1 cellular context compared by ENCODE assay signal in the genomic region with DNA sequence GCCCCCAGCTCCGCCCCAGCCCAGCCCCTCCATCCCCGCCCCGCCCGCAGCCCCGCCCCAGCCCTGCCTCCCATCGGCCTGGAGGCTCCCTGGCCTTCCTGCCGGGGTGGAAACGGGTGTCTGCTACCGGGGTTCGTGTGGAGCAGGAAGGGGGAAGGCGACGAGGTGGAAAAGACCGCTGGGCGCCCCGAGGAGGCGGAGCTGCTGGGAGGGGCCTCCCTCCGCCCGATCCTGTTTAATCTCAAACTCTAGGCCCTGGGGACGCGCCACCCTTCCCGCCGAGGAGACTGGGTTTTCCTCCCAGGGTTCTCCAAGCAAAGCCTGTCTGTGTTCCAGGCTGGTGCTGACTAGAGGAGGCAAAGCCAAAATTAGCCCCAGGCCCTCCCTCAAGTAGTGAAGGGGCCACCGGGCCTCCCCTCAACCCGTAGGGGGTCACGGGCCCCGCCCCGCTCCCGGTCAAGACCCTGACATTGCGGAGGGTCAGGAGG.
TF ChIP-seq lines count a peak whose summit lies in the region.

No MANE protein-coding gene starts in this region.

TF ChIP-seq in K562, 482 proteins besides CTCF, POLR2A, EP300 and RAD21 (continued from another document and continues in another):
- TF ChIP-seq, protein P1, sequence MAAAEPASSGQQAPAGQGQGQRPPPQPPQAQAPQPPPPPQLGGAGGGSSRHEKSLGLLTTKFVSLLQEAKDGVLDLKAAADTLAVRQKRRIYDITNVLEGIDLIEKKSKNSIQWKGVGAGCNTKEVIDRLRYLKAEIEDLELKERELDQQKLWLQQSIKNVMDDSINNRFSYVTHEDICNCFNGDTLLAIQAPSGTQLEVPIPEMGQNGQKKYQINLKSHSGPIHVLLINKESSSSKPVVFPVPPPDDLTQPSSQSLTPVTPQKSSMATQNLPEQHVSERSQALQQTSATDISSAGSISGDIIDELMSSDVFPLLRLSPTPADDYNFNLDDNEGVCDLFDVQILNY (CRISPR knock-in tag; IDR thresholded peaks at IDR 0.05), result no peak
- TF ChIP-seq NR2C2 (CRISPR knock-in tag; IDR thresholded peaks at IDR 0.05), result no peak
- TF ChIP-seq NR2C2 (tag; IDR thresholded peaks at IDR 0.05), result peak; percentile 63
- 0 out of 2 replicates have a peak, but pooled peaks have one; percentile 53 for TF ChIP-seq ZNF589 (CRISPR knock-in tag; IDR thresholded peaks at IDR 0.05; ENCODE audit: low read depth)
- TF ChIP-seq ZNF165 (CRISPR knock-in tag; IDR thresholded peaks at IDR 0.05; ENCODE audit: borderline replicate concordance), result 0 out of 2 replicates have a peak, but pooled peaks have one; percentile 29
- 0 out of 2 replicates have a peak, but pooled peaks have one; percentile 15 for TF ChIP-seq ZNF24 (IDR thresholded peaks at IDR 0.05)
- TF ChIP-seq MYC (IDR thresholded peaks at IDR 0.05; ENCODE audit: low read depth, low read length), result peak; percentile 63; the same call in 1 of the 2 replicates
- no peak for TF ChIP-seq MYC (CRISPR knock-in tag; IDR thresholded peaks at IDR 0.05; ENCODE audit: borderline replicate concordance, low read depth)
- peak; percentile 96; the same call in 1 of the 2 replicates for TF ChIP-seq ZNF830 (CRISPR knock-in tag; IDR thresholded peaks at IDR 0.05)
- TF ChIP-seq KDM5B (IDR thresholded peaks at IDR 0.05; ENCODE audit: insufficient replicate concordance, low read depth, low read length), result peak; percentile 82
- TF ChIP-seq CREB3L1 (IDR thresholded peaks at IDR 0.05; ENCODE audit: borderline replicate concordance, low read depth), result peak; percentile 47; the same call in 1 of the 2 replicates
- TF ChIP-seq NR4A1 (CRISPR knock-in tag; IDR thresholded peaks at IDR 0.05), result 0 out of 2 replicates have a peak, but pooled peaks have one; percentile 31
- TF ChIP-seq NR4A1 (tag; IDR thresholded peaks at IDR 0.05), result peak; percentile 75
- 0 out of 2 replicates have a peak, but pooled peaks have one; percentile 67 for TF ChIP-seq PATZ1 (CRISPR knock-in tag; IDR thresholded peaks at IDR 0.05; ENCODE audit: borderline replicate concordance)
- TF ChIP-seq, protein P2, sequence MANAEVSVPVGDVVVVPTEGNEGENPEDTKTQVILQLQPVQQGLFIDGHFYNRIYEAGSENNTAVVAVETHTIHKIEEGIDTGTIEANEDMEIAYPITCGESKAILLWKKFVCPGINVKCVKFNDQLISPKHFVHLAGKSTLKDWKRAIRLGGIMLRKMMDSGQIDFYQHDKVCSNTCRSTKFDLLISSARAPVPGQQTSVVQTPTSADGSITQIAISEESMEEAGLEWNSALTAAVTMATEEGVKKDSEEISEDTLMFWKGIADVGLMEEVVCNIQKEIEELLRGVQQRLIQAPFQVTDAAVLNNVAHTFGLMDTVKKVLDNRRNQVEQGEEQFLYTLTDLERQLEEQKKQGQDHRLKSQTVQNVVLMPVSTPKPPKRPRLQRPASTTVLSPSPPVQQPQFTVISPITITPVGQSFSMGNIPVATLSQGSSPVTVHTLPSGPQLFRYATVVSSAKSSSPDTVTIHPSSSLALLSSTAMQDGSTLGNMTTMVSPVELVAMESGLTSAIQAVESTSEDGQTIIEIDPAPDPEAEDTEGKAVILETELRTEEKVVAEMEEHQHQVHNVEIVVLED (CRISPR knock-in tag; IDR thresholded peaks at IDR 0.05), result 0 out of 2 replicates have a peak, but pooled peaks have one; percentile 15
- TF ChIP-seq JUN (IDR thresholded peaks at IDR 0.05; ENCODE audit: borderline replicate concordance, low read depth, low read length), result no peak
- TF ChIP-seq JUN (CRISPR knock-in tag; IDR thresholded peaks at IDR 0.05; ENCODE audit: borderline replicate concordance), result 0 out of 2 replicates have a peak, but pooled peaks have one; percentile 20
- peak; percentile 30; the same call in 1 of the 2 replicates for TF ChIP-seq MBD2 (IDR thresholded peaks at IDR 0.05; ENCODE audit: borderline replicate concordance, low read depth)
- 0 out of 4 replicates have a peak, but pooled peaks have one; percentile 21 to 31 for TF ChIP-seq SIN3A (IDR thresholded peaks at IDR 0.05; ENCODE audit: borderline replicate concordance in 2 of 2, control insufficient read depth in 1 of 2, low read depth in 2 of 2, low read length in 2 of 2)
- peak; percentile 73; the same call in 1 of the 2 replicates for TF ChIP-seq E2F3 (CRISPR knock-in tag; IDR thresholded peaks at IDR 0.05)
- peak; percentile 60; the same call in 1 of the 2 replicates for TF ChIP-seq TAF7 (tag; IDR thresholded peaks at IDR 0.05)
- TF ChIP-seq TAF15 (IDR thresholded peaks at IDR 0.05; ENCODE audit: low read depth, low read length), result no peak
- TF ChIP-seq RBM22 (IDR thresholded peaks at IDR 0.05; ENCODE audit: low read depth, low read length, poor library complexity, severe bottlenecking), result no peak
- TF ChIP-seq ZNF3 (CRISPR knock-in tag; IDR thresholded peaks at IDR 0.05), result no peak
- peak; percentile 88 for TF ChIP-seq PHF8 (IDR thresholded peaks at IDR 0.05; ENCODE audit: borderline replicate concordance, low read length)
- peak; percentile 41 for TF ChIP-seq BRD9 (IDR thresholded peaks at IDR 0.05; ENCODE audit: low read depth, partially characterized antibody)
- 0 out of 2 replicates have a peak, but pooled peaks have one; percentile 26 for TF ChIP-seq BHLHE40 (IDR thresholded peaks at IDR 0.05; ENCODE audit: low read length)
- TF ChIP-seq ZNF57 (CRISPR knock-in tag; IDR thresholded peaks at IDR 0.05), result no peak
- TF ChIP-seq SRSF7 (optimal IDR thresholded peaks at IDR 0.05; ENCODE audit: low read depth, low read length), result no peak
- no peak for TF ChIP-seq GTF2F1 (IDR thresholded peaks at IDR 0.05; ENCODE audit: low read depth, low read length)
- 0 out of 2 replicates have a peak, but pooled peaks have one; percentile 48 for TF ChIP-seq ATF7 (IDR thresholded peaks at IDR 0.05)
- TF ChIP-seq POLR2B (IDR thresholded peaks at IDR 0.05; ENCODE audit: low read depth, partially characterized antibody), result peak; percentile 86
- peak; percentile 84; the same call in 1 of the 2 replicates for TF ChIP-seq BRD4 (IDR thresholded peaks at IDR 0.05)
- peak; percentile 25; the same call in 1 of the 2 replicates for TF ChIP-seq DPF2 (IDR thresholded peaks at IDR 0.05)
- no peak for TF ChIP-seq NFATC3 (IDR thresholded peaks at IDR 0.05)
- TF ChIP-seq MAZ (CRISPR knock-in tag; conservative IDR thresholded peaks at IDR 0.05 in 1 of 2, IDR thresholded peaks at IDR 0.05 in 1 of 2), result peak in 1 of 2 experiments; percentile 72
- no peak for TF ChIP-seq NR0B1 (IDR thresholded peaks at IDR 0.05; ENCODE audit: partially characterized antibody)
- peak; percentile 47 for TF ChIP-seq TBP (optimal IDR thresholded peaks at IDR 0.05; ENCODE audit: low read depth, low read length)
- TF ChIP-seq, protein P3, sequence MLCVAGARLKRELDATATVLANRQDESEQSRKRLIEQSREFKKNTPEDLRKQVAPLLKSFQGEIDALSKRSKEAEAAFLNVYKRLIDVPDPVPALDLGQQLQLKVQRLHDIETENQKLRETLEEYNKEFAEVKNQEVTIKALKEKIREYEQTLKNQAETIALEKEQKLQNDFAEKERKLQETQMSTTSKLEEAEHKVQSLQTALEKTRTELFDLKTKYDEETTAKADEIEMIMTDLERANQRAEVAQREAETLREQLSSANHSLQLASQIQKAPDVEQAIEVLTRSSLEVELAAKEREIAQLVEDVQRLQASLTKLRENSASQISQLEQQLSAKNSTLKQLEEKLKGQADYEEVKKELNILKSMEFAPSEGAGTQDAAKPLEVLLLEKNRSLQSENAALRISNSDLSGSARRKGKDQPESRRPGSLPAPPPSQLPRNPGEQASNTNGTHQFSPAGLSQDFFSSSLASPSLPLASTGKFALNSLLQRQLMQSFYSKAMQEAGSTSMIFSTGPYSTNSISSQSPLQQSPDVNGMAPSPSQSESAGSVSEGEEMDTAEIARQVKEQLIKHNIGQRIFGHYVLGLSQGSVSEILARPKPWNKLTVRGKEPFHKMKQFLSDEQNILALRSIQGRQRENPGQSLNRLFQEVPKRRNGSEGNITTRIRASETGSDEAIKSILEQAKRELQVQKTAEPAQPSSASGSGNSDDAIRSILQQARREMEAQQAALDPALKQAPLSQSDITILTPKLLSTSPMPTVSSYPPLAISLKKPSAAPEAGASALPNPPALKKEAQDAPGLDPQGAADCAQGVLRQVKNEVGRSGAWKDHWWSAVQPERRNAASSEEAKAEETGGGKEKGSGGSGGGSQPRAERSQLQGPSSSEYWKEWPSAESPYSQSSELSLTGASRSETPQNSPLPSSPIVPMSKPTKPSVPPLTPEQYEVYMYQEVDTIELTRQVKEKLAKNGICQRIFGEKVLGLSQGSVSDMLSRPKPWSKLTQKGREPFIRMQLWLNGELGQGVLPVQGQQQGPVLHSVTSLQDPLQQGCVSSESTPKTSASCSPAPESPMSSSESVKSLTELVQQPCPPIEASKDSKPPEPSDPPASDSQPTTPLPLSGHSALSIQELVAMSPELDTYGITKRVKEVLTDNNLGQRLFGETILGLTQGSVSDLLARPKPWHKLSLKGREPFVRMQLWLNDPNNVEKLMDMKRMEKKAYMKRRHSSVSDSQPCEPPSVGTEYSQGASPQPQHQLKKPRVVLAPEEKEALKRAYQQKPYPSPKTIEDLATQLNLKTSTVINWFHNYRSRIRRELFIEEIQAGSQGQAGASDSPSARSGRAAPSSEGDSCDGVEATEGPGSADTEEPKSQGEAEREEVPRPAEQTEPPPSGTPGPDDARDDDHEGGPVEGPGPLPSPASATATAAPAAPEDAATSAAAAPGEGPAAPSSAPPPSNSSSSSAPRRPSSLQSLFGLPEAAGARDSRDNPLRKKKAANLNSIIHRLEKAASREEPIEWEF (CRISPR knock-in tag; IDR thresholded peaks at IDR 0.05), result 0 out of 2 replicates have a peak, but pooled peaks have one; percentile 16
- peak; percentile 37; the same call in 1 of the 2 replicates for TF ChIP-seq SPI1 (IDR thresholded peaks at IDR 0.05; ENCODE audit: borderline replicate concordance, low read depth, low read length)
- TF ChIP-seq ZNF592 (IDR thresholded peaks at IDR 0.05), result 0 out of 2 replicates have a peak, but pooled peaks have one; percentile 34
- TF ChIP-seq SP1 (CRISPR knock-in tag; IDR thresholded peaks at IDR 0.05), result peak; percentile 45; the same call in 1 of the 2 replicates
- TF ChIP-seq TGIF2 (CRISPR knock-in tag; IDR thresholded peaks at IDR 0.05), result 0 out of 2 replicates have a peak, but pooled peaks have one; percentile 60
